8 cellular contexts compared by ENCODE assay signal in the genomic region with DNA sequence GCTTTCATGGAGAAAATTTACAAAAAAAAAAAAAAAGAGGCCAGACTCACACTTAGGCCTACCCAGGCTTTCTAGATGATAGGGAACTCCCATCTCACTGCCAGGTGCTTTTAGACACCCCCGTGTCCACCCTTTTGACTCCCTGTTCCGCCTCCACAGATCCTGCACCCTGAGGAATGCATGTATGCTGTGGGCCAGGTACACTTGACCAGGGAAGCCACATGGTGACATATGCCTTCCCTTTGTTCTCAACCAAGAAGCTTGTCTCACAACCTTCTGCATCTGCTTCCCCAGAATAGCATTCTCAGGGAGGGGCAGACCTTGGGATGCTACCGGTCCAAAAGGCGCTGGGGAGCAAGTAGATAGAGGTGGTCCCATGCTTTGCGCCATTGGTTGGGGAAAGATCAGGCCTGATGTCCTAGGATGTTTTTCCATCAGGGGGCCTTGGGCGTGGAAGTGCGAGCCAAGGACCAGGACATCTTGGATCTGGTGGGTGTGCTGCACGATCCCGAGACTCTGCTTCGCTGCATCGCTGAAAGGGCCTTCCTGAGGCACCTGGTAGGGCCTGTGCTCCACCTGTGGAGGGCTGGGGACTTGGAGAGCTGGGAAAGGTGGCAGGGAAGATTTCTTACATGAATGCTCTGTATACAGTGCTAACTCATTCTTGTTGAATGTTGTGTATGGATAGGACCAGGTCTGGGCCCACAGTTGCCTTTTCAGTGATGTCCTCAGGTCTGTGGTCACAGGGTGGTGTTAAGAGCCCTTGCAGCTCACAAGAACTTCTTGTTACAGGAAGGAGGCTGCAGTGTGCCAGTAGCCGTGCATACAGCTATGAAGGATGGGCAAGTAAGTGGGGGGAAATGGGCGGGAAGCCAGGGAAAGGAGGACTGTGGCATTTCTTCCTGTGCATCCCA. TPM values are rescaled to one million over a fixed set of nuclear protein-coding genes. Genes with fewer than 3 reads are reported as not detected.
DNase-seq lines count a peak whose midpoint lies in the region; ATAC-seq and TF ChIP-seq lines count a peak whose summit lies in the region.

No MANE protein-coding gene starts in this region.

- no peaks in the 10 kb centered on the region for H3K9me3 ChIP-seq in Loucy (ENCODE audit: insufficient read depth, low read depth, low read length)
- H3K9me3 ChIP-seq in neuronal stem cell (replicated peaks in 1 of 2; ENCODE audit: control insufficient read depth in 2 of 2, insufficient read depth in 1 of 2, low read depth in 1 of 2, low read length in 2 of 2): no peaks in the 10 kb centered on the region

- no peak overlapping the region for H3K27ac ChIP-seq in neuronal stem cell (replicated peaks; ENCODE audit: low read length)

- H3K4me1 ChIP-seq in Loucy (ENCODE audit: insufficient read depth, low read length, poor library complexity, severe bottlenecking): peaks cover 57% of the 10 kb centered on the region
- H3K4me1 ChIP-seq in neuronal stem cell (ENCODE audit: control insufficient read depth in 2 of 2, insufficient read depth in 1 of 2, low read depth in 1 of 2, low read length in 2 of 2): peaks cover 15 to 19% of the 10 kb centered on the region in 2 donors

- H2BK15ac ChIP-seq in neuronal stem cell (ENCODE audit: low read length): no peak overlapping the region

- peaks cover 15% of the 10 kb centered on the region for H3K27me3 ChIP-seq in Loucy (ENCODE audit: insufficient read depth, low read length, poor library complexity, severe bottlenecking)
- H3K27me3 ChIP-seq in neuronal stem cell (ENCODE audit: control insufficient read depth in 3 of 3, insufficient read depth in 3 of 3, low read depth in 1 of 3, low read length in 3 of 3): no peaks in the 10 kb centered on the region

- peaks cover 35% of the 10 kb centered on the region for H4K20me1 ChIP-seq in Loucy (ENCODE audit: insufficient read depth, low read length, poor library complexity, severe bottlenecking)

- H3K36me3 ChIP-seq in Loucy (ENCODE audit: insufficient read depth, low read length) (peaks cover 29% of the 10 kb centered on the region), neuronal stem cell (replicated peaks in 1 of 2; ENCODE audit: control insufficient read depth in 2 of 2, insufficient read depth in 2 of 2, low read length in 2 of 2) (peaks cover 33 to 67% of the 10 kb centered on the region in 2 donors)

- in situ Hi-C loops in astrocyte of the cerebellum (cut with HindIII; ENCODE audit: low sequenced_read_pairs): no loop called here

- no CpG with 5 or more reads among the region's 13 CpGs for WGBS in neuronal stem cell (ENCODE audit: extremely low coverage in 2 of 2, insufficient read length in 2 of 2, insufficient replicate concordance in 1 of 2), 2 donors

- H3K4me3 ChIP-seq in Loucy (ENCODE audit: low read length, poor library complexity, severe bottlenecking): peak overlapping the region; percentile 82
- H3K4me3 ChIP-seq in astrocyte of the cerebellum (ENCODE audit: low read depth, low read length): peak overlapping the region; percentile 73
- H3K4me3 ChIP-seq in neuronal stem cell (ENCODE audit: low read length in 2 of 2): peak overlapping the region; percentile 94 to 100

- peak overlapping the region; percentile 95 for H3K4me2 ChIP-seq in Loucy (ENCODE audit: low read depth, low read length, poor library complexity, severe bottlenecking)
- H3K4me2 ChIP-seq in neuronal stem cell (ENCODE audit: insufficient read depth, low read length, poor library complexity, severe bottlenecking): peak overlapping the region; percentile 77

- no peak overlapping the region for H2BK12ac ChIP-seq in neuronal stem cell (ENCODE audit: low read length)

- peak overlapping the region; percentile 28 for H4K91ac ChIP-seq in neuronal stem cell (ENCODE audit: low read depth, low read length, poor library complexity)

- H3K4ac ChIP-seq in neuronal stem cell (ENCODE audit: low read length): no peak overlapping the region

- no peak overlapping the region for H2AFZ ChIP-seq in Loucy (ENCODE audit: low read length)
- H2AFZ ChIP-seq in neuronal stem cell (ENCODE audit: low read length): no peak overlapping the region

- H3K18ac ChIP-seq in neuronal stem cell (ENCODE audit: low read length): no peak overlapping the region

- peak overlapping the region; percentile 100 for H3K9ac ChIP-seq in Loucy (ENCODE audit: low read depth, low read length, poor library complexity, severe bottlenecking)
- H3K9ac ChIP-seq in neuronal stem cell (ENCODE audit: low read depth, low read length, poor library complexity): peak overlapping the region; percentile 63

- ATAC-seq in HG03342 (IDR thresholded peaks at IDR 0.05; ENCODE audit: unreplicated experiment) (no peak), HG02970 (IDR thresholded peaks at IDR 0.05; ENCODE audit: low FRiP score, unreplicated experiment) (no peak)

- no peak overlapping the region for H2BK5ac ChIP-seq in neuronal stem cell (ENCODE audit: low read length)

- H4K8ac ChIP-seq in neuronal stem cell (ENCODE audit: low read depth, low read length): no peak overlapping the region

- H3K79me2 ChIP-seq in Loucy (ENCODE audit: insufficient read depth, low read length): peaks cover 83% of the 10 kb centered on the region

- peaks cover 10% of the 10 kb centered on the region for H3K79me1 ChIP-seq in neuronal stem cell (ENCODE audit: low read depth, low read length)

- H3K14ac ChIP-seq in neuronal stem cell (ENCODE audit: low read length): no peak overlapping the region

- no peak for TF ChIP-seq CTCF in Loucy (conservative IDR thresholded peaks at IDR 0.05; ENCODE audit: low read length)
- TF ChIP-seq CTCF in astrocyte of the cerebellum (IDR thresholded peaks at IDR 0.05; ENCODE audit: low read depth, low read length, missing control alignments): no peak

- DNase-seq in NCI-H748 (lab: John Stamatoyannopoulos, UW; ENCODE audit: unreplicated experiment): peak; percentile 14
- DNase-seq in NCI-H748 treated with DMSO at 0.1 percent for 48 hours (lab: John Stamatoyannopoulos, UW): no peak
- no peak for DNase-seq in astrocyte of the cerebellum (ENCODE audit: low read depth)
- no peak for DNase-seq in neuronal stem cell (ENCODE audit: low spot score)
- DNase-seq in T1000 (lab: John Stamatoyannopoulos, UW): no peak

- peaks cover 21% of the 10 kb centered on the region for H3F3A ChIP-seq in Loucy (ENCODE audit: low read depth)

- H3K9me2 ChIP-seq in Loucy (replicated peaks; ENCODE audit: low read depth, low read length): no peaks in the 10 kb centered on the region

- no peak overlapping the region for H2BK120ac ChIP-seq in neuronal stem cell (ENCODE audit: low read depth, low read length)

- no peak overlapping the region for H2AK5ac ChIP-seq in neuronal stem cell (ENCODE audit: low read depth, low read length)

- peak overlapping the region; percentile 25 for H3K23ac ChIP-seq in neuronal stem cell (ENCODE audit: low read depth, low read length, poor library complexity)

RNA-seq across cellular contexts. Expression of gene HMBS, which starts 7.5 kb away (rescaled TPM):
- polyA plus RNA-seq in neuronal stem cell (2013, experiment 1 of 2): 36.5 TPM
- polyA plus RNA-seq in neuronal stem cell (2013, experiment 2 of 2): 37.2 TPM

RNA-seq across cellular contexts. Expression of gene DPAGT1, which starts 9.4 kb away (rescaled TPM):
- polyA plus RNA-seq in neuronal stem cell (2013, experiment 1 of 2): 31.0 TPM
- polyA plus RNA-seq in neuronal stem cell (2013, experiment 2 of 2): 31.0 TPM

RNA-seq across cellular contexts. Expression of gene C2CD2L, which starts 14.9 kb away (rescaled TPM):
- 5.7 TPM for polyA plus RNA-seq in neuronal stem cell (2013, experiment 1 of 2)
- 4.9 TPM for polyA plus RNA-seq in neuronal stem cell (2013, experiment 2 of 2)

RNA-seq across cellular contexts. Expression of gene VPS11, which starts 24.6 kb away (rescaled TPM):
- 12.6 TPM for polyA plus RNA-seq in neuronal stem cell (2013, experiment 1 of 2)
- polyA plus RNA-seq in neuronal stem cell (2013, experiment 2 of 2): 11.2 TPM

RNA-seq across cellular contexts. Expression of gene HINFP, which starts 29.2 kb away (rescaled TPM):
- polyA plus RNA-seq in neuronal stem cell (2013, experiment 1 of 2): 22.9 TPM
- polyA plus RNA-seq in neuronal stem cell (2013, experiment 2 of 2): 22.7 TPM
